ENCODE assay signal across 14 cellular contexts in the genomic region with DNA sequence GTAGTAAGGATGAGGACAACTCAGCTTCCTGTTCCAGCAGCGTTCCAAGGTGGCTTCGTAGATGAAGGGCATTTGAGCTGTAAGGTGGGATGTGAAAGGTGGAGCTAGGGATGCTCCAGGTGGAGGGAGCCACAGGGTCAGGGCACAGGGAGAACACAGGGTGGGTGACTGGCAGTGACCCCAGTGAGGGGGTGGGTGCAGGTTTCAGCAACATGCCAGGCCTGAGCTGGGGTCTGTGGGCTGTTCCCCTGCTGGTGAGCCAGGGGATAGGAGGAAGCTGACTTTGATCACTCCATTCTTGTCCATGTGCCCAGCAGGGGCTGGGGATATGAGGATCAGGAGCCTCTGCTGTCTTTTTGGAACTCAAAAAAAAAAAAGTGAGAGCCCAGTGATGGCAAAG. TPM values are rescaled to one million over a fixed set of nuclear protein-coding genes. Genes with fewer than 3 reads are reported as not detected.
DNase-seq lines count a peak whose midpoint lies in the region; ATAC-seq, FAIRE-seq and TF ChIP-seq lines count a peak whose summit lies in the region.
"Had no signal": no experiment of that assay in that cellular context is flagged by ENCODE, and none has a peak within 500 bp of the region (broad histone marks: within the 10 kb centered on the region; RNA-seq: fewer than 3 reads in every experiment).

No MANE protein-coding gene starts in this region.

- intact Hi-C loops in posterior vena cava (cut with DNase I): no loop called here

- peak; percentile 23 for DNase-seq in NCI-H69 (lab: John Stamatoyannopoulos, UW)
- no peak for DNase-seq in epithelial cell of proximal tubule (ENCODE audit: low read depth)
- DNase-seq in posterior vena cava (ENCODE audit: low spot score): peak; percentile 30
- DNase-seq in GM19239 (ENCODE audit: insufficient read length, low spot score): no peak
- DNase-seq in GM10266 (ENCODE audit: extremely low spot score): no peak
- DNase-seq: anterior cingulate cortex; effector memory CD4-positive, alpha-beta T cell; left ventricle myocardium inferior; natural killer cell; NCI-H2171; substantia nigra had no signal

- ATAC-seq in GM21619 (IDR thresholded peaks at IDR 0.05; ENCODE audit: unreplicated experiment) (no peak), HG02588 (IDR thresholded peaks at IDR 0.05; ENCODE audit: unreplicated experiment) (no peak)
- ATAC-seq: natural killer cell had no signal

- TF ChIP-seq CTCF in GM12873 (IDR thresholded peaks at IDR 0.05; ENCODE audit: insufficient read depth, low read depth, low read length, missing control alignments): peak; percentile 52
- TF ChIP-seq CTCF in epithelial cell of proximal tubule (conservative IDR thresholded peaks at IDR 0.05; ENCODE audit: low read depth, low read length): peak; percentile 16
- no peak for TF ChIP-seq CTCF in GM10266 (IDR thresholded peaks at IDR 0.05; ENCODE audit: control insufficient read depth, insufficient read depth, low read depth, missing control alignments)

- no peak overlapping the region for H3K4me3 ChIP-seq in epithelial cell of proximal tubule (ENCODE audit: low read depth, low read length)
- H3K4me3 ChIP-seq: left ventricle myocardium inferior had no signal

- no peak for FAIRE-seq in GM19239 (lab: Jason Lieb, UNC)

RNA-seq across cellular contexts. Expression of a gene that starts 33.2 kb away (rescaled TPM):
- under 0.01 TPM in 1 of 2 replicates, not detected in the other for total RNA-seq in epithelial cell of proximal tubule
- total RNA-seq in posterior vena cava: 10 to 100 TPM; 24.5 to 43.0 TPM

Comparison
In these comparisons a context has a peak if more than half of its experiments do, and no peak if none do; other contexts are left out.
1. DNase-seq: peak in NCI-H69 (single experiment) and posterior vena cava (single experiment); none in epithelial cell of proximal tubule (single experiment), GM19239 (single experiment) and GM10266 (single experiment).
2. RNA of a gene that starts 33.2 kb away (total RNA-seq): 24.5 to 43.0 TPM in posterior vena cava; under 0.01 TPM in epithelial cell of proximal tubule; every median in the first group is over 10 times any median in the second.